ENCODE assay signal across 27 cellular contexts in the genomic region with DNA sequence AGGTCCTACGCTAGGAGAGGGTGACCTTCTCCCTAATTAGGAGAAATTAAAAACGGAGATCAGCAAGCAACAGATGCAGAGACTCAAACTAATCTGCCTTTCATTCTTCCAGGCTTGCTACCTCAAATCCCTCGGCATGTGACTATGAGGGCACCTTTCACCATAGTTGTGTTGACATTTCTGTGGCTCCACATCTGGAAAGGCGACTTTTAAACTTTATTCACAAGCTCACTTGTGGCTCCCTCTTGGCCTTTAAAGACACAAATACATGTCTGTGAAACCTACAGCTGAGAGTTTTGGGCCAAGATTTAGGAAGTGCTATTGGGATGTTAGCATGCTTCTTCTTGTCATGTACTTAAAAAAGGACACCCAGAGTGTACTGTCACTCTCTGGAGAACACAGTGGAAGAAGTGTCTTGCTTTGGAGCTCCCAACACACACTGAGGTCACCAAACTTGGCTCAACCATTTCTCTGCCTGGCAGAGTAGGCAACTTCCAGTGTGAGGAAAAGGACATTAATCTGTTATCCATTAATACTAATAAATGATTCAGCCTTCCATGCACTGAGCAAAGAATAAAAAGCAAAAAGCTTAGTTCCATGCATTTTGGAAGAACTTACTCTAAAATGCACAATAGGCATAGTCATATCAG.
"Had no signal": no experiment of that assay in that cellular context is flagged by ENCODE, and none has a peak within 500 bp of the region (broad histone marks: within the 10 kb centered on the region; RNA-seq: fewer than 3 reads in every experiment).

No MANE protein-coding gene starts in this region.

- H3K4me1 Mint-ChIP-seq: central memory CD8-positive, alpha-beta T cell; memory B cell; natural killer cell; neural crest cell; stimulated activated naive B cell treated with anti-CD40 and anti-IgM and Interleukin-4, amounts not matched to agents 10 μg/mL and 1 μg/mL and 100 μg/mL, for 72 hours had no signal

- H3K9me3 Mint-ChIP-seq: central memory CD8-positive, alpha-beta T cell; dendritic cell treated with granulocyte-macrophage colony-stimulating factor and Interleukin-4, amounts not matched to agents 40 ng/mL and 50 ng/mL, for 4 days; endodermal cell; natural killer cell; neural crest cell; stimulated activated naive B cell treated with anti-CD40 and anti-IgM and Interleukin-4, amounts not matched to agents 10 μg/mL and 1 μg/mL and 100 μg/mL, for 72 hours; stimulated activated naive CD8-positive, alpha-beta T cell treated with anti-CD3 and anti-CD28 coated beads, Interleukin-15, Interleukin-2, amounts not matched to agents 100 ng/mL and 50 ng/mL, for 24 hours had no signal

- FAIRE-seq: pancreas, small intestine had no signal

- H3K27ac Mint-ChIP-seq: dendritic cell treated with granulocyte-macrophage colony-stimulating factor and Interleukin-4, amounts not matched to agents 40 ng/mL and 50 ng/mL, for 4 days; endodermal cell; memory B cell; natural killer cell; stimulated activated naive B cell treated with anti-CD40 and anti-IgM and Interleukin-4, amounts not matched to agents 10 μg/mL and 1 μg/mL and 100 μg/mL, for 72 hours; stimulated activated naive CD8-positive, alpha-beta T cell treated with anti-CD3 and anti-CD28 coated beads, Interleukin-15, Interleukin-2, amounts not matched to agents 100 ng/mL and 50 ng/mL, for 24 hours had no signal

- H3K4me3 Mint-ChIP-seq: central memory CD8-positive, alpha-beta T cell; dendritic cell treated with granulocyte-macrophage colony-stimulating factor and Interleukin-4, amounts not matched to agents 40 ng/mL and 50 ng/mL, for 4 days; endodermal cell; memory B cell; natural killer cell; neural crest cell; stimulated activated naive B cell treated with anti-CD40 and anti-IgM and Interleukin-4, amounts not matched to agents 10 μg/mL and 1 μg/mL and 100 μg/mL, for 72 hours; stimulated activated naive CD8-positive, alpha-beta T cell treated with anti-CD3 and anti-CD28 coated beads, Interleukin-15, Interleukin-2, amounts not matched to agents 100 ng/mL and 50 ng/mL, for 24 hours had no signal

- DNase-seq: colonic mucosa; effector CD8-positive, alpha-beta T cell; endodermal cell; foreskin keratinocyte; heart left ventricle; left ventricle myocardium inferior; lower lobe of right lung; natural killer cell; pancreas; small intestine; stimulated activated CD4-positive, alpha-beta T cell treated with anti-CD3 and anti-CD28 coated beads, Interleukin-15, amount 100 ng/mL, for 24 hours; stimulated activated CD4-positive, alpha-beta T cell treated with anti-CD3 and anti-CD28 coated beads, Interleukin-2, amount 100 ng/mL, for 48 hours; stimulated activated naive B cell treated with anti-CD40 and anti-IgM and Interleukin-4, amounts not matched to agents 10 μg/mL and 1 μg/mL and 100 μg/mL, for 72 hours; transverse colon; upper lobe of right lung had no signal

- H3K36me3 ChIP-seq: colonic mucosa, gastroesophageal sphincter, left ventricle myocardium inferior, lower lobe of right lung, neutrophil, pancreas, suprapubic skin, transverse colon, upper lobe of right lung, vagina had no signal

- H3K4me3 ChIP-seq: colonic mucosa, gastroesophageal sphincter, heart left ventricle, hepatocyte, left ventricle myocardium inferior, lower lobe of right lung, pancreas, suprapubic skin, transverse colon, upper lobe of right lung, vagina had no signal

- H3K27ac ChIP-seq: colonic mucosa, epithelial cell of prostate, foreskin keratinocyte, gastroesophageal sphincter, heart left ventricle, hepatocyte, left ventricle myocardium inferior, lower lobe of right lung, neutrophil, pancreas, suprapubic skin, transverse colon, upper lobe of right lung, vagina had no signal

- H3K4me1 ChIP-seq: colonic mucosa, foreskin keratinocyte, lower lobe of right lung, suprapubic skin, transverse colon, upper lobe of right lung, vagina had no signal

- H3K27me3 ChIP-seq: colonic mucosa, foreskin keratinocyte, gastroesophageal sphincter, heart left ventricle, hepatocyte, neutrophil, pancreas, suprapubic skin, transverse colon, upper lobe of right lung, vagina had no signal

- H3K79me2 ChIP-seq: hepatocyte had no signal

- H2AFZ ChIP-seq: hepatocyte had no signal

- H3K27me3 Mint-ChIP-seq: dendritic cell treated with granulocyte-macrophage colony-stimulating factor and Interleukin-4, amounts not matched to agents 40 ng/mL and 50 ng/mL, for 4 days; memory B cell; stimulated activated naive B cell treated with anti-CD40 and anti-IgM and Interleukin-4, amounts not matched to agents 10 μg/mL and 1 μg/mL and 100 μg/mL, for 72 hours had no signal

- H3K36me3 Mint-ChIP-seq: memory B cell; natural killer cell; stimulated activated naive B cell treated with anti-CD40 and anti-IgM and Interleukin-4, amounts not matched to agents 10 μg/mL and 1 μg/mL and 100 μg/mL, for 72 hours had no signal

- H3K4me2 ChIP-seq: hepatocyte had no signal

- ATAC-seq: esophagus mucosa; foreskin keratinocyte; gastroesophageal sphincter; heart left ventricle; lower lobe of right lung; natural killer cell; stimulated activated naive B cell treated with anti-CD40 and anti-IgM and Interleukin-4, amounts not matched to agents 10 μg/mL and 1 μg/mL and 100 μg/mL, for 72 hours; upper lobe of right lung had no signal

- H3K9me3 ChIP-seq: colonic mucosa, gastroesophageal sphincter, heart left ventricle, left ventricle myocardium inferior, lower lobe of right lung, neutrophil, pancreas, suprapubic skin, transverse colon, upper lobe of right lung, vagina had no signal
